In genomic region chr14:71319646-71320045, GRCh38 we compare ENCODE assay signal across 8 cellular contexts. TPM values are rescaled to one million over a fixed set of nuclear protein-coding genes. Genes with fewer than 3 reads are reported as not detected.
DNase-seq lines count a peak whose midpoint lies in the region; ATAC-seq and TF ChIP-seq lines count a peak whose summit lies in the region.

No MANE protein-coding gene starts in this region.

- in situ Hi-C loops in GM13977 (cut with MboI; ENCODE audit: low pct_unique_long_range_greater_than_20kb, low sequenced_read_pairs, unreplicated experiment) (no loop called here), mammary epithelial cell (cut with MboI; ENCODE audit: low sequenced_read_pairs in 2 of 2) (loop anchor here in 1 of 2 donors (25.0 kb wide), 1 partner anchor 157 kb away; no protein-coding TSS in a partner anchor)

- intact Hi-C loops in mammary epithelial cell (cut with micrococcal nuclease) (loop anchor here (1.0 to 10.0 kb wide), 4 partner anchors 176 to 535 kb away; no protein-coding TSS in a partner anchor), right lobe of liver (cut with DNase I) (loop anchor here (10.0 kb wide), 1 partner anchor 185 kb away; no protein-coding TSS in a partner anchor), tibial artery (cut with DNase I; ENCODE audit: low total_unique reads) (loop anchor here (2.0 to 10.0 kb wide), 4 partner anchors 39 to 433 kb away; no protein-coding TSS in a partner anchor)

- H3K4me2 ChIP-seq in mammary epithelial cell (ENCODE audit: insufficient read depth, low read depth, low read length), result peak overlapping the region; percentile 88

- H2AFZ ChIP-seq in mammary epithelial cell (ENCODE audit: low read depth, low read length), result peak overlapping the region; percentile 89

- no peak for TF ChIP-seq POLR2A in right lobe of liver (IDR thresholded peaks at IDR 0.05)

- dilution Hi-C loops in mammary epithelial cell (cut with HindIII; ENCODE audit: low sequenced_read_pairs), result no loop called here

- peaks cover 16% of the 10 kb centered on the region for H3K4me1 ChIP-seq in mammary epithelial cell (ENCODE audit: insufficient read depth, low read length)
- peaks cover 0 to 28% (median 5%) of the 10 kb centered on the region in 4 donors for H3K4me1 ChIP-seq in right lobe of liver
- peaks cover 0 to 17% (median 11%) of the 10 kb centered on the region in 4 donors for H3K4me1 ChIP-seq in tibial artery

- no peak for TF ChIP-seq CTCF in AG09309 (IDR thresholded peaks at IDR 0.05; ENCODE audit: control insufficient read depth, insufficient read depth, low read depth, low read length, missing control alignments)
- TF ChIP-seq CTCF in GM13977 (IDR thresholded peaks at IDR 0.05; ENCODE audit: extremely low read depth, insufficient read depth, missing control alignments), result no peak
- TF ChIP-seq CTCF in mammary epithelial cell (conservative IDR thresholded peaks at IDR 0.05 in 1 of 2, IDR thresholded peaks at IDR 0.05 in 1 of 2; ENCODE audit: extremely low read depth in 1 of 2, insufficient read depth in 1 of 2, low read depth in 1 of 2, low read length in 2 of 2), result no peak
- TF ChIP-seq CTCF in right lobe of liver (IDR thresholded peaks at IDR 0.05), result no peak
- TF ChIP-seq CTCF in tibial artery (IDR thresholded peaks at IDR 0.05), result no peak

- H3K27me3 ChIP-seq in mammary epithelial cell (ENCODE audit: insufficient read depth, low read length) (no peaks in the 10 kb centered on the region), right lobe of liver (no peaks in the 10 kb centered on the region), tibial artery (no peaks in the 10 kb centered on the region)

- H3K4me3 ChIP-seq in AG09309 (ENCODE audit: control insufficient read depth, low read depth, low read length) (peak overlapping the region; percentile 89), mammary epithelial cell (replicated peaks in 1 of 3; ENCODE audit: insufficient read depth in 1 of 3, low read depth in 2 of 3, low read length in 3 of 3) (peak overlapping the region; percentile 58 to 98 (median 92)), right lobe of liver (peak overlapping the region; percentile 92 to 95 (median 92)), tibial artery (peak overlapping the region; percentile 91 to 98)

- H4K20me1 ChIP-seq in mammary epithelial cell (ENCODE audit: insufficient read depth, low read length), result no peaks in the 10 kb centered on the region

- no TSS peak for BruUV-seq in mammary epithelial cell (replicated peaks; lab: Mats Ljungman, UMichigan)

- H3K27ac ChIP-seq in mammary epithelial cell (ENCODE audit: insufficient read depth, low read depth, low read length) (peak overlapping the region; percentile 81), right lobe of liver (peak overlapping the region in 1 of 3 donors; percentile 98), tibial artery (peak overlapping the region; percentile 99 to 100)

- H3K9me3 ChIP-seq in mammary epithelial cell (replicated peaks; ENCODE audit: insufficient read depth, low read length) (no peaks in the 10 kb centered on the region), right lobe of liver (no peaks in the 10 kb centered on the region), tibial artery (no peaks in the 10 kb centered on the region)

- H3K36me3 ChIP-seq in mammary epithelial cell (ENCODE audit: insufficient read depth, low read length) (no peaks in the 10 kb centered on the region), right lobe of liver (no peaks in the 10 kb centered on the region), tibial artery (no peaks in the 10 kb centered on the region)

- ATAC-seq in right lobe of liver (no peak), HG03039 (IDR thresholded peaks at IDR 0.05; ENCODE audit: unreplicated experiment) (no peak)

- peak overlapping the region; percentile 76 for H3K9ac ChIP-seq in mammary epithelial cell (ENCODE audit: insufficient read depth, low read length)

- CTCF ChIA-PET in mammary epithelial cell (lab: Charles Lee; ENCODE audit: low non-redundant PET), result no interaction called here

- H3K79me2 ChIP-seq in mammary epithelial cell (ENCODE audit: insufficient read depth, low read length), result peaks cover 36% of the 10 kb centered on the region

- WGBS in mammary epithelial cell (ENCODE audit: low coverage, missing lambda C conversion rate), result 2% methylated on average over 5 of the region's 5 CpGs
- WGBS in right lobe of liver (ENCODE audit: insufficient coverage, low coverage, low lambda C conversion rate, missing lambda C conversion rate), result 16% methylated on average over 5 of the region's 5 CpGs

- DNase-seq in AG09309 (ENCODE audit: low read depth) (no peak), GM13977 (ENCODE audit: low spot score) (peak; percentile 22), NCI-H526 (lab: John Stamatoyannopoulos, UW) (peak; percentile 14 to 38), mammary epithelial cell (no peak), right lobe of liver (no peak), tibial artery (no peak), mesenteric fat pad (ENCODE audit: low spot score) (no peak)

RNA-seq across cellular contexts. Expression of gene SIPA1L1, which starts 0.6 kb away (rescaled TPM):
- 100 to 1,000 TPM in 1 of 2 donors, 10 to 100 TPM in 1; 68.1 to 101 TPM for total RNA-seq in mammary epithelial cell
- 27.3 TPM for polyA plus RNA-seq in mammary epithelial cell
- 77.4 TPM for polyA minus RNA-seq in mammary epithelial cell
- 10 to 100 TPM; 25.7 to 30.8 (median 28.6) TPM for total RNA-seq in right lobe of liver
- 23.7 TPM for total RNA-seq in mesenteric fat pad

Comparison
In these comparisons a context has a peak if more than half of its experiments do, and no peak if none do; other contexts are left out.
1. DNase-seq: peak in GM13977 (single experiment) and NCI-H526 (2 of 2); none in AG09309 (single experiment), mammary epithelial cell (single experiment), right lobe of liver (0 of 3), tibial artery (0 of 2) and mesenteric fat pad (single experiment).
2. Peak in every context shown above with its lines, with median percentiles within 50 percentile points of each other: H3K4me3 ChIP-seq.